Comparison of ENCODE assay signal across 23 cellular contexts in genomic region chr10:33245343-33245742, GRCh38.
"Had no signal": no experiment of that assay in that cellular context is flagged by ENCODE, and none has a peak within 500 bp of the region (broad histone marks: within the 10 kb centered on the region; RNA-seq: fewer than 3 reads in every experiment).

No MANE protein-coding gene starts in this region.

- H3K27me3 ChIP-seq: breast epithelium, esophagus squamous epithelium, right atrium auricular region, spleen, uterus had no signal

- H2AFZ ChIP-seq: parathyroid adenoma had no signal

- ATAC-seq: activated naive CD4-positive, alpha-beta T cell treated with anti-CD3 and anti-CD28 coated beads, Interleukin-2, amount 50 U/mL, for 72 hours; activated T-cell treated with anti-CD3 and anti-CD28 coated beads, Interleukin-2, amount 50 U/mL, for 72 hours; left colon; naive thymus-derived CD8-positive, alpha-beta T cell; stimulated activated naive CD8-positive, alpha-beta T cell treated with anti-CD3 and anti-CD28 coated beads, Interleukin-15, Interleukin-2, amounts not matched to agents 100 U/mL and 50 U/mL, for 24 hours had no signal

- H3K36me3 ChIP-seq: breast epithelium, uterus had no signal

- H3K4me1 ChIP-seq: breast epithelium, parathyroid adenoma, uterus had no signal

- H3K9ac ChIP-seq: parathyroid adenoma had no signal

- FAIRE-seq: frontal cortex, TTC549 had no signal

- DNase-seq: activated CD4-positive, alpha-beta T cell treated with anti-CD3 and anti-CD28 coated beads for 4 hours; activated CD4-positive, alpha-beta T cell treated with anti-CD3 and anti-CD28 coated beads, Interleukin-2, amount 50 U/mL, for 4 hours; activated naive CD4-positive, alpha-beta T cell; activated T-cell treated with anti-CD3 and anti-CD28 coated beads for 4 hours; activated T-cell treated with anti-CD3 and anti-CD28 coated beads, Interleukin-2, amount 50 U/mL, for 72 hours; esophagus squamous epithelium; hippocampal formation; kidney; left colon; naive thymus-derived CD8-positive, alpha-beta T cell; nucleus accumbens; spleen; stimulated activated naive CD8-positive, alpha-beta T cell treated with anti-CD3 and anti-CD28 coated beads, Interleukin-15, Interleukin-2, amounts not matched to agents 100 U/mL and 50 U/mL, for 24 hours; T-helper 9 cell; uterus had no signal

- H3K79me2 ChIP-seq: parathyroid adenoma had no signal

- H3K4me3 ChIP-seq: breast epithelium, esophagus squamous epithelium, right atrium auricular region, spleen, uterus had no signal

- H3K27ac ChIP-seq: breast epithelium, epithelial cell of prostate, esophagus squamous epithelium, parathyroid adenoma, right atrium auricular region, spleen, uterus, VCaP had no signal

- H3K9me3 ChIP-seq: breast epithelium, esophagus squamous epithelium, right atrium auricular region, spleen, uterus had no signal
